1 cellular context compared by ENCODE assay signal in genomic region chr16:4415538-4416199, GRCh38.
TF ChIP-seq lines count a peak whose summit lies in the region.

No MANE protein-coding gene starts in this region.

TF ChIP-seq in GM23338, 12 proteins besides CTCF, POLR2A, EP300 and RAD21 (continued from another document):
- no peak for TF ChIP-seq CREB1 (CRISPR knock-in tag; IDR thresholded peaks at IDR 0.05; ENCODE audit: low read depth)
- TF ChIP-seq ETS1 (IDR thresholded peaks at IDR 0.05) = no peak
- TF ChIP-seq EZH2phosphoT487 (IDR thresholded peaks at IDR 0.05; ENCODE audit: unreplicated experiment) = no peak
- no peak for TF ChIP-seq POLR2AphosphoS5 (IDR thresholded peaks at IDR 0.05; ENCODE audit: low read depth)
- no peak for TF ChIP-seq NANOG (IDR thresholded peaks at IDR 0.05; ENCODE audit: borderline replicate concordance)
- TF ChIP-seq ZNF462 (CRISPR knock-in tag; IDR thresholded peaks at IDR 0.05) = no peak
- no peak for TF ChIP-seq JUNB (IDR thresholded peaks at IDR 0.05; ENCODE audit: unreplicated experiment)
- TF ChIP-seq EZH2 (IDR thresholded peaks at IDR 0.05; ENCODE audit: low read depth, unreplicated experiment) = no peak
- no peak for TF ChIP-seq STAT1 (IDR thresholded peaks at IDR 0.05; ENCODE audit: unreplicated experiment)
